11 cellular contexts compared by ENCODE assay signal in the genomic region with DNA sequence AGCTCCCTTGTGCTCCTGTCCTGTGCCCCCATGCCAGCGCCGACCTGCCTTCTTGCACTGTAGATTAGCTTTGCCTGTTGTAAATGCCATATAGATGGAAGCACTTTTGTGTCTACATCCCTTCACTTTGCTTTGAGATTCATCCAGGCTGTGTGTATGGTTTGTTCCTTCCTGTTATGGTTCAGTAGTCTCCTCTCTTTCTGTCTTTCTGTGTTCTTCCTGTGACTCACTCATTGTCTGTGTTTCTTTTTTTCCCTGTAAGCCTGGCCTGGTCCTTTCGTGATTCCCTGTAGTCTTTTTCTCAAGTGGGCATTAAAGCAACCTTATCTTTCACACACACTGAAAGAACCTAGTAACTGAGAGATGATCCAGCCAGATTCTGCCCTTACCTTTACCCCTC.
DNase-seq lines count a peak whose midpoint lies in the region; ATAC-seq lines count a peak whose summit lies in the region.
"Had no signal": no experiment of that assay in that cellular context is flagged by ENCODE, and none has a peak within 500 bp of the region (broad histone marks: within the 10 kb centered on the region; RNA-seq: fewer than 3 reads in every experiment).

No MANE protein-coding gene starts in this region.

- no peaks in the 10 kb centered on the region for H3K36me3 ChIP-seq in CD4-positive, alpha-beta memory T cell (ENCODE audit: insufficient read depth, low read length)

- no peak overlapping the region for H3K4me3 ChIP-seq in CD4-positive, alpha-beta memory T cell (ENCODE audit: low read length in 2 of 2)

- CTCF ChIA-PET in CD4-positive, alpha-beta memory T cell (lab: Charles Lee; ENCODE audit: partially characterized antibody) = no interaction called here

- no peaks in the 10 kb centered on the region for H3K36me3 Mint-ChIP-seq in CD4-positive, alpha-beta memory T cell
- peaks cover 5% of the 10 kb centered on the region for H3K36me3 Mint-ChIP-seq in activated naive CD8-positive, alpha-beta T cell
- H3K36me3 Mint-ChIP-seq in memory B cell = peaks cover 2% of the 10 kb centered on the region

- H3K9me3 Mint-ChIP-seq in CD4-positive, alpha-beta memory T cell = no peaks in the 10 kb centered on the region
- H3K9me3 Mint-ChIP-seq in activated naive CD8-positive, alpha-beta T cell (ENCODE audit: low read depth) = no peaks in the 10 kb centered on the region
- H3K9me3 Mint-ChIP-seq in memory B cell = no peaks in the 10 kb centered on the region

- peak; percentile 35 for ATAC-seq in HG03342 (IDR thresholded peaks at IDR 0.05; ENCODE audit: unreplicated experiment)
- ATAC-seq in memory B cell (ENCODE audit: low read depth) = peak; percentile 23
- ATAC-seq in sciatic nerve = no peak

- H3K27me3 ChIP-seq in CD4-positive, alpha-beta memory T cell (ENCODE audit: insufficient read depth, low read length) = no peaks in the 10 kb centered on the region

- peak overlapping the region in 5 of 7 donors; percentile 1 to 89 (median 59) for H3K27ac Mint-ChIP-seq in CD4-positive, alpha-beta memory T cell
- peak overlapping the region; percentile 72 for H3K27ac Mint-ChIP-seq in activated naive CD8-positive, alpha-beta T cell
- no peak overlapping the region for H3K27ac Mint-ChIP-seq in memory B cell

- DNase-seq in CD4-positive, alpha-beta memory T cell = no peak
- DNase-seq in memory B cell (ENCODE audit: low spot score in 2 of 2) (no peak), NCI-H1930 (lab: John Stamatoyannopoulos, UW) (no peak), sciatic nerve (ENCODE audit: low spot score) (no peak), germinal center (ENCODE audit: low spot score) (no peak)
- no peak for DNase-seq in stimulated activated CD4-positive, alpha-beta T cell treated with anti-CD3 and anti-CD28 coated beads, Interleukin-4, amount 100 ng/mL, for 4 hours
- DNase-seq: DND-41, foreskin melanocyte, occipital lobe had no signal

- POLR2A ChIA-PET in CD4-positive, alpha-beta memory T cell (lab: Charles Lee; ENCODE audit: partially characterized antibody) = interaction anchor here (1.3 kb wide), 1 partner anchor 9 kb away, joined by 4 read pairs; no protein-coding TSS in a partner anchor

- no peak overlapping the region for H3K27ac ChIP-seq in CD4-positive, alpha-beta memory T cell (ENCODE audit: low read depth, low read length)

- H3K27me3 Mint-ChIP-seq in CD4-positive, alpha-beta memory T cell = no peaks in the 10 kb centered on the region
- no peaks in the 10 kb centered on the region for H3K27me3 Mint-ChIP-seq in activated naive CD8-positive, alpha-beta T cell
- H3K27me3 Mint-ChIP-seq in memory B cell = no peaks in the 10 kb centered on the region

- H3K4me1 ChIP-seq in CD4-positive, alpha-beta memory T cell (ENCODE audit: insufficient read depth, low read length) = peaks cover 73% of the 10 kb centered on the region

- peak overlapping the region in 5 of 8 donors; percentile 1 to 48 (median 38) for H3K4me3 Mint-ChIP-seq in CD4-positive, alpha-beta memory T cell
- H3K4me3 Mint-ChIP-seq in activated naive CD8-positive, alpha-beta T cell = peak overlapping the region; percentile 17
- H3K4me3 Mint-ChIP-seq in memory B cell = peak overlapping the region; percentile 15

- no peaks in the 10 kb centered on the region for H3K9me3 ChIP-seq in CD4-positive, alpha-beta memory T cell (ENCODE audit: control insufficient read depth in 1 of 2, low read length in 2 of 2)

- intact Hi-C loops in CD4-positive, alpha-beta memory T cell (cut with micrococcal nuclease) = no loop called here
- intact Hi-C loops in sciatic nerve (cut with DNase I) = no loop called here

- peaks cover 68 to 87% (median 77%) of the 10 kb centered on the region in 4 donors for H3K4me1 Mint-ChIP-seq in CD4-positive, alpha-beta memory T cell
- peaks cover 87% of the 10 kb centered on the region for H3K4me1 Mint-ChIP-seq in activated naive CD8-positive, alpha-beta T cell (ENCODE audit: low read depth)
- peaks cover 64% of the 10 kb centered on the region for H3K4me1 Mint-ChIP-seq in memory B cell
